Comparison of ENCODE assay signal across 18 cellular contexts in genomic region chr5:175347027-175347426, GRCh38.
DNase-seq lines count a peak whose midpoint lies in the region; ATAC-seq, FAIRE-seq and TF ChIP-seq lines count a peak whose summit lies in the region.
"Had no signal": no experiment of that assay in that cellular context is flagged by ENCODE, and none has a peak within 500 bp of the region (broad histone marks: within the 10 kb centered on the region; RNA-seq: fewer than 3 reads in every experiment).

No MANE protein-coding gene starts in this region.

- DNase-seq in NCI-H146 (lab: John Stamatoyannopoulos, UW) (peak; percentile 24), NCI-H146 treated with DMSO at 0.1 percent for 48 hours (lab: John Stamatoyannopoulos, UW; ENCODE audit: unreplicated experiment) (no peak), astrocyte (ENCODE audit: low read depth) (peak; percentile 81), NCI-H128 (lab: John Stamatoyannopoulos, UW; ENCODE audit: unreplicated experiment) (no peak)
- no peak for DNase-seq in effector CD4-positive, alpha-beta T cell
- DNase-seq: activated B cell treated with CpG ODN at 0.5 μM for 24 hours; amniotic stem cell; CD4-positive, alpha-beta T cell; NCI-H2081 treated with DMSO at 0.1 percent for 48 hours; NCI-H774; stimulated activated naive CD4-positive, alpha-beta T cell treated with Interleukin-2 at 50 U/mL for 16 hours had no signal

- H3K4me1 Mint-ChIP-seq in astrocyte (ENCODE audit: low read depth, unreplicated experiment), result peaks cover 6% of the 10 kb centered on the region
- H3K4me1 Mint-ChIP-seq: activated B cell treated with CpG ODN at 0.5 μM for 24 hours, nephron had no signal

- no peak overlapping the region for H3K4me3 Mint-ChIP-seq in astrocyte (ENCODE audit: unreplicated experiment)
- H3K4me3 Mint-ChIP-seq: activated B cell treated with CpG ODN at 0.5 μM for 24 hours; CD4-positive, alpha-beta T cell; nephron; T-helper 1 cell treated with Interleukin-12 subunit alpha and Interleukin-12 subunit beta and Interleukin-4 antibody, amounts not matched to agents 30 μg/mL and 1 μg/mL, for 36 hours had no signal

- H4K20me1 ChIP-seq in astrocyte (ENCODE audit: insufficient read depth, low read length), result no peaks in the 10 kb centered on the region

- peaks cover 37% of the 10 kb centered on the region for H3K27me3 Mint-ChIP-seq in astrocyte (ENCODE audit: low read depth, unreplicated experiment)
- H3K27me3 Mint-ChIP-seq: activated B cell treated with CpG ODN at 0.5 μM for 24 hours had no signal

- ATAC-seq in HG03442 (IDR thresholded peaks at IDR 0.05; ENCODE audit: unreplicated experiment), result no peak

- no peak overlapping the region for H2AFZ ChIP-seq in astrocyte (ENCODE audit: low read depth, low read length)

- H3K9ac ChIP-seq in HUES48 (ENCODE audit: low read depth, low read length), result no peak overlapping the region
- H3K9ac ChIP-seq in astrocyte (ENCODE audit: low read length), result no peak overlapping the region

- peak overlapping the region; percentile 63 for H3K4me2 ChIP-seq in astrocyte (ENCODE audit: low read length)

- H3K4me3 ChIP-seq in HUES48 (ENCODE audit: low read depth, low read length) (no peak overlapping the region), astrocyte (ENCODE audit: insufficient read depth, low read depth, low read length) (no peak overlapping the region), mesodermal cell (ENCODE audit: extremely low read depth, insufficient read depth, low read length, poor library complexity, severe bottlenecking) (no peak overlapping the region)

- no peak overlapping the region for H3K27ac Mint-ChIP-seq in astrocyte (ENCODE audit: unreplicated experiment)
- H3K27ac Mint-ChIP-seq: activated B cell treated with CpG ODN at 0.5 μM for 24 hours; CD4-positive, alpha-beta T cell; nephron; T-helper 1 cell treated with Interleukin-12 subunit alpha and Interleukin-12 subunit beta and Interleukin-4 antibody, amounts not matched to agents 30 μg/mL and 1 μg/mL, for 36 hours had no signal

- no peaks in the 10 kb centered on the region for H3K9me3 Mint-ChIP-seq in astrocyte (ENCODE audit: unreplicated experiment)
- H3K9me3 Mint-ChIP-seq: activated B cell treated with CpG ODN at 0.5 μM for 24 hours; CD4-positive, alpha-beta T cell; nephron; T-helper 1 cell treated with Interleukin-12 subunit alpha and Interleukin-12 subunit beta and Interleukin-4 antibody, amounts not matched to agents 30 μg/mL and 1 μg/mL, for 36 hours had no signal

- H3K9me3 ChIP-seq in HUES48 (ENCODE audit: control insufficient read depth, insufficient read depth, low read length), result no peaks in the 10 kb centered on the region
- H3K9me3 ChIP-seq in astrocyte (ENCODE audit: insufficient read depth, low read depth, low read length), result no peaks in the 10 kb centered on the region
- peaks cover 3% of the 10 kb centered on the region for H3K9me3 ChIP-seq in mesodermal cell (ENCODE audit: control insufficient read depth, low read length)

- no peaks in the 10 kb centered on the region for H3K36me3 Mint-ChIP-seq in astrocyte (ENCODE audit: low read depth, unreplicated experiment)

- WGBS in mesodermal cell (ENCODE audit: insufficient coverage in 2 of 2), 2 experiments, result 19 to 22% methylated on average over 4 to 5 of the region's 5 CpGs

- no peaks in the 10 kb centered on the region for H3K79me2 ChIP-seq in astrocyte (ENCODE audit: insufficient read depth, low read length)

- TF ChIP-seq CTCF in astrocyte (IDR thresholded peaks at IDR 0.05; ENCODE audit: insufficient read depth, low read depth, low read length), result no peak

- H3K27ac ChIP-seq in HUES48 (ENCODE audit: low read depth, low read length), result peak overlapping the region; percentile 51
- H3K27ac ChIP-seq in astrocyte (ENCODE audit: low read depth, low read length), result peak overlapping the region; percentile 59
- H3K27ac ChIP-seq in mesodermal cell (ENCODE audit: low read depth, low read length, severe bottlenecking), result peak overlapping the region; percentile 46
- H3K27ac ChIP-seq: 22Rv1 had no signal

- H3K4me1 ChIP-seq in HUES48 (ENCODE audit: control insufficient read depth, insufficient read depth, low read length) (peaks cover 9% of the 10 kb centered on the region), astrocyte (ENCODE audit: insufficient read depth, low read length) (peaks cover 24% of the 10 kb centered on the region), mesodermal cell (ENCODE audit: control insufficient read depth, insufficient read depth, low read length, poor library complexity, severe bottlenecking) (peaks cover 23% of the 10 kb centered on the region)

- H3K36me3 ChIP-seq in HUES48 (ENCODE audit: control insufficient read depth, insufficient read depth, low read length), result no peaks in the 10 kb centered on the region
- no peaks in the 10 kb centered on the region for H3K36me3 ChIP-seq in astrocyte (ENCODE audit: insufficient read depth, low read length)
- H3K36me3 ChIP-seq in mesodermal cell (ENCODE audit: control insufficient read depth, insufficient read depth, low read length), result no peaks in the 10 kb centered on the region

- no peak for FAIRE-seq in astrocyte (lab: Jason Lieb, UNC)
- FAIRE-seq: endothelial cell of umbilical vein had no signal

- H3K27me3 ChIP-seq in HUES48 (ENCODE audit: control insufficient read depth, insufficient read depth, low read length) (no peaks in the 10 kb centered on the region), astrocyte (ENCODE audit: insufficient read depth, low read length) (no peaks in the 10 kb centered on the region)

Comparison
In these comparisons a context has a peak if more than half of its experiments do, and no peak if none do; other contexts are left out.
1. DNase-seq: peak in NCI-H146 (single experiment) and astrocyte (single experiment); none in NCI-H146 treated with DMSO at 0.1 percent for 48 hours (single experiment), NCI-H128 (single experiment) and effector CD4-positive, alpha-beta T cell (single experiment).
2. Peak in every context shown above with its lines, with median percentiles within 50 percentile points of each other: H3K27ac ChIP-seq.